26 cellular contexts compared by ENCODE assay signal in the genomic region with DNA sequence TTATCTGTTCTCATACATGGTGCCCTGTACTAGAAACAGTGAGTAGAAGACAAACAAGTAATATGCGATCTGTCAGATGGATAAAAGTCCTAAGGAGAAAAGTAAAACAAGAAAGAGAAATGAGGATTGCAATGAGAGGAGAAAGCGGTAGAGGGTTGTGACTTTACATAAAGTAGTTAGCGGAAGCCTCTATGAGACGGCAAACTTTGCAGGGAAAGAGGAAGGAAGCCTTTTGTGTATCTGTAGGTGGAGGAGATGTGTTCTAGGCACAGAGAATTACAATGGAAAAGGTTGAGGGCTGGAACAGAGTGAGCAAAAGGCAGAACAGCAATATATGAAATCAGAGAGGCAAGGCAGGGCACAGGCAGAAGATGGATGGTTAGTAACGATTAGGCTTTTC.
"Had no signal": no experiment of that assay in that cellular context is flagged by ENCODE, and none has a peak within 500 bp of the region (broad histone marks: within the 10 kb centered on the region; RNA-seq: fewer than 3 reads in every experiment).

No MANE protein-coding gene starts in this region.

- H2AFZ ChIP-seq: PC-9 had no signal

- H3K27ac ChIP-seq: PC-9, Peyer's patch, SJCRH30 had no signal

- H3K4me2 ChIP-seq: PC-9 had no signal

- H3K4me3 ChIP-seq: PC-9, Peyer's patch, SJCRH30 had no signal

- ATAC-seq: Right ventricle myocardium inferior, SK-N-SH treated with all-trans-retinoic acid at 6 μM for 48 hours, T-helper 17 cell had no signal

- H3K4me1 ChIP-seq: Peyer's patch had no signal

- H3K9me3 ChIP-seq: Peyer's patch, SJCRH30 had no signal

- H3K27me3 ChIP-seq: Peyer's patch, SJCRH30 had no signal

- H3K36me3 ChIP-seq: Peyer's patch, SJCRH30 had no signal

- DNase-seq: KG1, MV-4-11, NCI-H1048, NCI-H1105, NCI-H1417, NCI-H146, NCI-H1694 treated with DMSO at 0.1 percent for 48 hours, NCI-H1930, NCI-H2081, NCI-H2107, NCI-H2171, NCI-H226, NCI-H446, NCI-H510A, NCI-H524 treated with DMSO at 0.1 percent for 48 hours, NCI-H69, NCI-H774, OCI-M1, PC-9, Peyer's patch, SHP77 treated with DMSO at 0.1 percent for 48 hours, SJCRH30, T-helper 1 cell, T-helper 17 cell had no signal
